In the genomic region with DNA sequence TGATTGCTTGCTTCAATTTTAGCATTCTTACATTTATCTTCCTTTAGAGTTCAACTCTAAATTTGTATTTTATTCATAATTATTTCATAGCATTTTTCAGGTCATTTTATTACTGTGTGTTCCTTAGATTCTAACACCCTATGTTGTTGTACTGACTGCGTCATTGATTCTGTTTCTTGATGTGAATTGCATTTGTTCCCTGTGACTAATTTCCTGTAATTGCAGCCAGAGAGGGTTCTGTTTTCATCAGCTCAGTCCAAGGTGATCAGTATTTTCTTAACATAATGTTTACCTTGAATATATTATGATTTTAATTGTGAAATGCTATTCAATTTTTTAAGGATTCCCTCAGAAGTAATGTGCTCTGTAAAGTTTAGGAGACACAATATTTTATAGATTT, we compare ENCODE assay signal across 16 cellular contexts.
"Had no signal": no experiment of that assay in that cellular context is flagged by ENCODE, and none has a peak within 500 bp of the region (broad histone marks: within the 10 kb centered on the region; RNA-seq: fewer than 3 reads in every experiment).

No MANE protein-coding gene starts in this region.

- H3K27ac ChIP-seq: neural progenitor cell, parathyroid adenoma had no signal

- H3K27me3 ChIP-seq: neural progenitor cell had no signal

- DNase-seq: activated CD4-positive, alpha-beta memory T cell treated with anti-CD3 and anti-CD28 coated beads for 36 hours; activated CD4-positive, alpha-beta T cell treated with anti-CD3 and anti-CD28 coated beads for 1 hour; activated gamma-delta T cell; activated naive CD8-positive, alpha-beta T cell treated with anti-CD3 and anti-CD28 coated beads for 36 hours; activated T-cell treated with anti-CD3 and anti-CD28 coated beads, Interleukin-2, amount 50 U/mL, for 4 hours; aorta; central memory CD4-positive, alpha-beta T cell; effector memory CD4-positive, alpha-beta T cell; foreskin melanocyte; midbrain; small intestine; T-helper 9 cell; trophoblast cell had no signal

- H3K36me3 ChIP-seq: neural progenitor cell had no signal

- H3K4me3 ChIP-seq: neural progenitor cell had no signal

- ATAC-seq: activated T-cell treated with anti-CD3 and anti-CD28 coated beads, Interleukin-2, amount 50 U/mL, for 4 hours; stimulated activated memory B cell treated with anti-CD40 and anti-IgM and Interleukin-4, amounts not matched to agents 10 μg/mL and 1 μg/mL and 100 μg/mL, for 72 hours had no signal

- H3K4me1 ChIP-seq: parathyroid adenoma had no signal
